ENCODE assay signal across 8 cellular contexts in genomic region chr11:46248270-46249102, GRCh38. TPM values are rescaled to one million over a fixed set of nuclear protein-coding genes. Genes with fewer than 3 reads are reported as not detected.
DNase-seq lines count a peak whose midpoint lies in the region; TF ChIP-seq lines count a peak whose summit lies in the region.

No MANE protein-coding gene starts in this region.

- peak; percentile 28 for DNase-seq in activated CD4-positive, alpha-beta T cell treated with anti-CD3 and anti-CD28 coated beads for 48 hours
- no peak for DNase-seq in activated CD4-positive, alpha-beta T cell treated with anti-CD3 and anti-CD28 coated beads, Interleukin-2, amount 50 U/mL, for 1 hour
- DNase-seq in RWPE1 (ENCODE audit: low spot score) (peak; percentile 89), fibroblast of lung (ENCODE audit: low read depth in 2 of 2) (peak; percentile 88 to 98), hypothalamus (lab: John Stamatoyannopoulos, UW) (no peak), CD1c-positive myeloid dendritic cell (ENCODE audit: extremely low spot score) (no peak), NCI-H2227 (lab: John Stamatoyannopoulos, UW; ENCODE audit: unreplicated experiment) (no peak)

- TF ChIP-seq CTCF in RWPE1 (conservative IDR thresholded peaks at IDR 0.05; ENCODE audit: low read depth) (no peak), fibroblast of lung (conservative IDR thresholded peaks at IDR 0.05 in 1 of 2, IDR thresholded peaks at IDR 0.05 in 1 of 2; ENCODE audit: low read depth in 1 of 2, low read length in 2 of 2) (no peak)

- CTCF ChIA-PET in RWPE1 (lab: Yijun Ruan, JAX): interaction anchor here (0.6 to 1.1 kb wide), 5 partner anchors 47 to 134 kb away, joined by 3 to 4 read pairs (median 4); partner anchors contain the start of gene DGKZ

- H3K27ac ChIP-seq in RWPE1: peak overlapping the region; percentile 85
- peak overlapping the region; percentile 91 for H3K27ac ChIP-seq in fibroblast of lung (ENCODE audit: insufficient read depth, low read length)

- H2AFZ ChIP-seq in fibroblast of lung (ENCODE audit: low read length): no peak overlapping the region

- H3K79me2 ChIP-seq in fibroblast of lung (ENCODE audit: control insufficient read depth, insufficient read depth, low read length): no peaks in the 10 kb centered on the region

- H3K9ac ChIP-seq in fibroblast of lung (ENCODE audit: insufficient read depth, low read length) (no peak overlapping the region), skeletal muscle satellite cell (ENCODE audit: low read depth, low read length) (peak overlapping the region; percentile 72)

- H3K4me3 ChIP-seq in fibroblast of lung (replicated peaks in 1 of 4; ENCODE audit: control extremely low read depth in 1 of 4, insufficient read depth in 1 of 4, low read depth in 3 of 4, low read length in 4 of 4): no peak overlapping the region
- no peak overlapping the region for H3K4me3 ChIP-seq in skeletal muscle satellite cell (ENCODE audit: low read length)

- peaks cover 24% of the 10 kb centered on the region for H3K4me1 ChIP-seq in fibroblast of lung (ENCODE audit: control insufficient read depth, extremely low read depth, insufficient read depth, low read length)
- peaks cover 50% of the 10 kb centered on the region for H3K4me1 ChIP-seq in skeletal muscle satellite cell (ENCODE audit: control insufficient read depth, insufficient read depth, low read length)

- H3K27me3 ChIP-seq in fibroblast of lung (ENCODE audit: control insufficient read depth, insufficient read depth, low read length) (no peaks in the 10 kb centered on the region), skeletal muscle satellite cell (ENCODE audit: control insufficient read depth, insufficient read depth, low read length) (no peaks in the 10 kb centered on the region)

- H3K36me3 ChIP-seq in fibroblast of lung (ENCODE audit: control insufficient read depth, insufficient read depth, low read length): no peaks in the 10 kb centered on the region
- no peaks in the 10 kb centered on the region for H3K36me3 ChIP-seq in skeletal muscle satellite cell (ENCODE audit: insufficient read depth, low read length)

- POLR2A ChIA-PET in RWPE1 (lab: Yijun Ruan, JAX; ENCODE audit: low non-redundant PET): no interaction called here

- H4K20me1 ChIP-seq in fibroblast of lung (ENCODE audit: control insufficient read depth, extremely low read depth, insufficient read depth, low read length): no peaks in the 10 kb centered on the region

- H3K9me3 ChIP-seq in fibroblast of lung (ENCODE audit: control insufficient read depth, insufficient read depth, low read depth, low read length) (no peaks in the 10 kb centered on the region), skeletal muscle satellite cell (replicated peaks; ENCODE audit: low read length) (no peaks in the 10 kb centered on the region)

- H3K4me2 ChIP-seq in fibroblast of lung (ENCODE audit: extremely low read depth, insufficient read depth, low read length) (no peak overlapping the region), skeletal muscle satellite cell (ENCODE audit: low read length) (peak overlapping the region; percentile 43)

RNA-seq across cellular contexts. Expression of gene CREB3L1, which starts 29.0 kb away (rescaled TPM):
- 14.4 and 28.4 TPM in 2 replicates for total RNA-seq in fibroblast of lung
- polyA plus RNA-seq in fibroblast of lung: 18.8 and 31.2 TPM in 2 replicates
- polyA plus RNA-seq in fibroblast of lung (2012): 112 and 132 TPM in 2 replicates
- 267 and 318 TPM in 2 replicates for polyA minus RNA-seq in fibroblast of lung (ENCODE audit: low replicate concordance)
- total RNA-seq in skeletal muscle satellite cell (2012; rRNA removed): 10.4 and 18.6 TPM in 2 replicates

Comparison
In these comparisons a context has a peak if more than half of its experiments do, and no peak if none do; other contexts are left out.
1. DNase-seq: peak in activated CD4-positive, alpha-beta T cell treated with anti-CD3 and anti-CD28 coated beads for 48 hours (single experiment), RWPE1 (single experiment) and fibroblast of lung (2 of 2); none in activated CD4-positive, alpha-beta T cell treated with anti-CD3 and anti-CD28 coated beads, Interleukin-2, amount 50 U/mL, for 1 hour (single experiment), hypothalamus (0 of 51), CD1c-positive myeloid dendritic cell (single experiment) and NCI-H2227 (single experiment).